ENCODE assay signal across 19 cellular contexts in genomic region chr12:117847371-117847770, GRCh38.
A peak's percentile ranks its signal among the peaks of the same experiment; 100 is the strongest.
DNase-seq lines count a peak whose midpoint lies in the region; ATAC-seq, FAIRE-seq and TF ChIP-seq lines count a peak whose summit lies in the region.
"Had no signal": no experiment of that assay in that cellular context is flagged by ENCODE, and none has a peak within 500 bp of the region (broad histone marks: within the 10 kb centered on the region; RNA-seq: fewer than 3 reads in every experiment).

No MANE protein-coding gene starts in this region.

- peaks cover 10 to 12% of the 10 kb centered on the region in 2 experiments for H3K9me3 ChIP-seq in H1 (ENCODE audit: insufficient read depth in 2 of 2, low read depth in 1 of 2, low read length in 1 of 2)
- H3K9me3 ChIP-seq in neuronal stem cell (replicated peaks in 1 of 2; ENCODE audit: control insufficient read depth in 2 of 2, insufficient read depth in 1 of 2, low read depth in 1 of 2, low read length in 2 of 2) = peaks cover 0 to 3% of the 10 kb centered on the region in 2 donors

- H3K4me3 ChIP-seq in H1 (ENCODE audit: extremely low read depth in 1 of 4, insufficient read depth in 2 of 4, low read depth in 3 of 4, low read length in 4 of 4) = no peak overlapping the region
- H3K4me3 ChIP-seq in neuronal stem cell (ENCODE audit: low read length in 2 of 2) = no peak overlapping the region

- no peak for TF ChIP-seq CTCF in D721Med (IDR thresholded peaks at IDR 0.05; ENCODE audit: insufficient read depth, missing control alignments)
- no peak for TF ChIP-seq CTCF in H1 (IDR thresholded peaks at IDR 0.05; ENCODE audit: control extremely low read depth in 1 of 3, insufficient read depth in 1 of 3, low read depth in 1 of 3, low read length in 3 of 3)

- no peak overlapping the region for H3K56ac ChIP-seq in H1 (replicated peaks; ENCODE audit: insufficient read length, low read depth, low read length)

- peak; percentile 71 for DNase-seq in D721Med (ENCODE audit: insufficient read length, low spot score)
- peak; percentile 71 to 92 for DNase-seq in NCI-H524 (lab: John Stamatoyannopoulos, UW)
- no peak for DNase-seq in H1 (ENCODE audit: low read depth in 1 of 2, low spot score in 2 of 2)
- no peak for DNase-seq in neuronal stem cell (ENCODE audit: low spot score)
- no peak for DNase-seq in NCI-H2196 treated with DMSO at 0.1 percent for 48 hours (lab: John Stamatoyannopoulos, UW; ENCODE audit: unreplicated experiment)
- DNase-seq: CD4-positive, alpha-beta memory T cell; DMS153; DMS79 treated with DMSO at 0.1 percent for 48 hours; EL had no signal

- H3K18ac ChIP-seq in H1 (ENCODE audit: extremely low read depth, low read length) (peak overlapping the region; percentile 43; the same call in 1 of the 2 replicates), neuronal stem cell (ENCODE audit: low read length) (peak overlapping the region; percentile 27)

- H3K36me3 ChIP-seq in H1 (ENCODE audit: control insufficient read depth in 2 of 4, insufficient read depth in 4 of 4, low read length in 3 of 4) (peaks cover 0 to 6% (median 1%) of the 10 kb centered on the region in 4 experiments; a peak in 1 of 8 replicates), neuronal stem cell (replicated peaks in 1 of 2; ENCODE audit: control insufficient read depth in 2 of 2, insufficient read depth in 2 of 2, low read length in 2 of 2) (no peaks in the 10 kb centered on the region)

- TF ChIP-seq EP300 in H1 (IDR thresholded peaks at IDR 0.05; ENCODE audit: borderline replicate concordance in 1 of 2, low read depth in 2 of 2, low read length in 2 of 2) = no peak

- H4K8ac ChIP-seq in H1 (ENCODE audit: extremely low read depth, insufficient read depth, low read length) (no peak overlapping the region; the same call in 1 of the 2 replicates), neuronal stem cell (ENCODE audit: low read depth, low read length) (no peak overlapping the region)

- H3K79me1 ChIP-seq in H1 (ENCODE audit: low read depth, low read length) (no peaks in the 10 kb centered on the region; the same call in 1 of the 2 replicates), neuronal stem cell (ENCODE audit: low read depth, low read length) (no peaks in the 10 kb centered on the region)

- H2AFZ ChIP-seq in H1 (ENCODE audit: low read length) (no peak overlapping the region), neuronal stem cell (ENCODE audit: low read length) (no peak overlapping the region)

- H3K27me3 ChIP-seq in H1 (replicated peaks in 1 of 4; ENCODE audit: control insufficient read depth in 3 of 4, extremely low read depth in 1 of 4, insufficient read depth in 3 of 4, low read length in 3 of 4) = no peaks in the 10 kb centered on the region
- H3K27me3 ChIP-seq in neuronal stem cell (ENCODE audit: control insufficient read depth in 3 of 3, insufficient read depth in 3 of 3, low read depth in 1 of 3, low read length in 3 of 3) = peaks cover 0 to 7% (median 0%) of the 10 kb centered on the region in 3 experiments

- ATAC-seq in GM21447 (IDR thresholded peaks at IDR 0.05; ENCODE audit: unreplicated experiment) (no peak), GM21717 (IDR thresholded peaks at IDR 0.05; ENCODE audit: unreplicated experiment) (no peak)
- ATAC-seq: HCT116, HepG2 had no signal

- no peak overlapping the region for H3K4me2 ChIP-seq in H1 (ENCODE audit: insufficient read depth in 1 of 2, low read depth in 2 of 2, low read length in 2 of 2)
- H3K4me2 ChIP-seq in neuronal stem cell (ENCODE audit: insufficient read depth, low read length, poor library complexity, severe bottlenecking) = no peak overlapping the region

- H3K23ac ChIP-seq in H1 (ENCODE audit: insufficient read length) (no peak overlapping the region), neuronal stem cell (ENCODE audit: low read depth, low read length, poor library complexity) (no peak overlapping the region)

- H4K91ac ChIP-seq in H1 (replicated peaks; ENCODE audit: insufficient read length, low read length) (no peak overlapping the region), neuronal stem cell (ENCODE audit: low read depth, low read length, poor library complexity) (no peak overlapping the region)

- CTCF ChIA-PET in H1 (lab: Charles Lee; ENCODE audit: partially characterized antibody) = interaction anchor here (0.8 to 8.4 kb wide), 5 partner anchors 9 to 635 kb away, joined by 3 to 68 read pairs (median 35); no protein-coding TSS in a partner anchor

- POLR2A ChIA-PET in H1 (lab: Charles Lee; ENCODE audit: partially characterized antibody) = no interaction called here

- no peaks in the 10 kb centered on the region for H3K79me2 ChIP-seq in H1 (ENCODE audit: control insufficient read depth in 1 of 2, insufficient read depth in 2 of 2, low read length in 2 of 2)

- H2BK15ac ChIP-seq in H1 (ENCODE audit: low read length) (0 out of 2 replicates have a peak overlapping the region, but pooled peaks have one; percentile 81), neuronal stem cell (ENCODE audit: low read length) (no peak overlapping the region)

- H3K27ac ChIP-seq in H1 (ENCODE audit: low read depth, low read length) (no peak overlapping the region), neuronal stem cell (replicated peaks; ENCODE audit: low read length) (no peak overlapping the region)
- H3K27ac ChIP-seq: C4-2B had no signal

- H3K4me1 ChIP-seq in H1 (replicated peaks in 1 of 4; ENCODE audit: control insufficient read depth in 3 of 4, insufficient read depth in 4 of 4, low read length in 3 of 4) (peaks cover 0 to 16% (median 3%) of the 10 kb centered on the region in 4 experiments; a peak in 5 of 7 replicates), neuronal stem cell (ENCODE audit: control insufficient read depth in 2 of 2, insufficient read depth in 1 of 2, low read depth in 1 of 2, low read length in 2 of 2) (peaks cover 0 to 4% of the 10 kb centered on the region in 2 donors)

- H3K4ac ChIP-seq in H1 (replicated peaks; ENCODE audit: insufficient read length, low read depth, low read length) (no peak overlapping the region), neuronal stem cell (ENCODE audit: low read length) (no peak overlapping the region)

- 71% methylated on average over 5 of the region's 5 CpGs; no CpG with 5 or more reads in 1 of the 2 experiments for WGBS in H1 (ENCODE audit: extremely low coverage in 1 of 2, insufficient coverage in 1 of 2, insufficient read length in 1 of 2, insufficient replicate concordance in 2 of 2, low coverage in 1 of 2, low lambda C conversion rate in 2 of 2, missing lambda C conversion rate in 1 of 2), 2 experiments
- no CpG with 5 or more reads among the region's 5 CpGs for WGBS in neuronal stem cell (ENCODE audit: extremely low coverage in 2 of 2, insufficient read length in 2 of 2, insufficient replicate concordance in 1 of 2), 2 donors

- H3K14ac ChIP-seq in H1 (ENCODE audit: insufficient read length) (no peak overlapping the region), neuronal stem cell (ENCODE audit: low read length) (no peak overlapping the region)

- FAIRE-seq in D721Med (lab: Jason Lieb, UNC) (no peak), H1 (lab: Jason Lieb, UNC) (no peak)
- FAIRE-seq: A204.1, G401.6, GM12891, H54, HepG2, HTR-8/SVneo had no signal

- H2AK5ac ChIP-seq in H1 (ENCODE audit: low read depth, low read length) = no peak overlapping the region
- H2AK5ac ChIP-seq in neuronal stem cell (ENCODE audit: low read depth, low read length) = peak overlapping the region; percentile 58

- no peaks in the 10 kb centered on the region for H4K20me1 ChIP-seq in H1 (replicated peaks in 1 of 2; ENCODE audit: control insufficient read depth in 1 of 2, insufficient read depth in 2 of 2, low read length in 2 of 2)

- no peak for TF ChIP-seq RAD21 in H1 (IDR thresholded peaks at IDR 0.05 in 1 of 2, conservative IDR thresholded peaks at IDR 0.05 in 1 of 2; ENCODE audit: low read depth in 2 of 2, low read length in 2 of 2)

- H3K9ac ChIP-seq in H1 (replicated peaks in 1 of 4; ENCODE audit: extremely low read depth in 1 of 4, low read depth in 3 of 4, low read length in 3 of 4) (no peak overlapping the region), neuronal stem cell (ENCODE audit: low read depth, low read length, poor library complexity) (no peak overlapping the region)

- no peak for TF ChIP-seq POLR2A in H1 (IDR thresholded peaks at IDR 0.05; ENCODE audit: control extremely low read depth in 1 of 2, low read depth in 2 of 2, low read length in 2 of 2)

- no peak overlapping the region for H4K5ac ChIP-seq in H1 (ENCODE audit: insufficient read length, low read depth, low read length)

- no peak overlapping the region for H2BK12ac ChIP-seq in H1 (ENCODE audit: low read depth, low read length)
- no peak overlapping the region for H2BK12ac ChIP-seq in neuronal stem cell (ENCODE audit: low read length)

- peaks cover 2% of the 10 kb centered on the region; the same call in 1 of the 2 replicates for H3K23me2 ChIP-seq in H1 (ENCODE audit: low read depth, low read length)

- no peak overlapping the region; the same call in 1 of the 2 replicates for H2BK20ac ChIP-seq in H1 (ENCODE audit: low read length)

- H2BK120ac ChIP-seq in H1 (replicated peaks; ENCODE audit: low read depth, low read length) (no peak overlapping the region), neuronal stem cell (ENCODE audit: low read depth, low read length) (no peak overlapping the region)

- H2BK5ac ChIP-seq in H1 (ENCODE audit: low read depth, low read length) (peak overlapping the region; percentile 50; the same call in 1 of the 2 replicates), neuronal stem cell (ENCODE audit: low read length) (peak overlapping the region; percentile 92)

TF ChIP-seq in H1, 55 proteins besides CTCF, POLR2A, EP300 and RAD21 (continues in another document):
- no peak for TF ChIP-seq GTF2F1 (IDR thresholded peaks at IDR 0.05; ENCODE audit: borderline replicate concordance, low read depth, low read length)
- no peak for TF ChIP-seq GABPA (IDR thresholded peaks at IDR 0.05; ENCODE audit: borderline replicate concordance, insufficient read depth, low read length)
- TF ChIP-seq CEBPB (IDR thresholded peaks at IDR 0.05; ENCODE audit: low read depth, low read length) = no peak

Comparison
In these comparisons a context has a peak if more than half of its experiments do, and no peak if none do; other contexts are left out.
1. DNase-seq: peak in D721Med (single experiment) and NCI-H524 (2 of 2); none in H1 (0 of 2), neuronal stem cell (single experiment) and NCI-H2196 treated with DMSO at 0.1 percent for 48 hours (single experiment).